9 cellular contexts compared by ENCODE assay signal in genomic region chr16:31714899-31715504, GRCh38.
DNase-seq lines count a peak whose midpoint lies in the region; ATAC-seq and TF ChIP-seq lines count a peak whose summit lies in the region.
"Had no signal": no experiment of that assay in that cellular context is flagged by ENCODE, and none has a peak within 500 bp of the region (broad histone marks: within the 10 kb centered on the region; RNA-seq: fewer than 3 reads in every experiment).

No MANE protein-coding gene starts in this region.

- 0 out of 2 replicates have a peak, but pooled peaks cover 8% of the 10 kb centered on the region for H4K20me1 ChIP-seq in OCI-LY7 (ENCODE audit: insufficient read depth, low read length)

- no peaks in the 10 kb centered on the region for H3K9me3 Mint-ChIP-seq in activated T-cell treated with anti-CD3 and anti-CD28 coated beads, Interleukin-2, amount 50 U/mL, for 4 hours
- no peaks in the 10 kb centered on the region for H3K9me3 Mint-ChIP-seq in stimulated activated memory B cell treated with anti-CD40 and anti-IgM and Interleukin-4, amounts not matched to agents 10 μg/mL and 1 μg/mL and 100 μg/mL, for 72 hours

- H3K36me3 Mint-ChIP-seq in activated T-cell treated with anti-CD3 and anti-CD28 coated beads, Interleukin-2, amount 50 U/mL, for 4 hours (ENCODE audit: insufficient read depth): peaks cover 34% of the 10 kb centered on the region
- H3K36me3 Mint-ChIP-seq in stimulated activated memory B cell treated with anti-CD40 and anti-IgM and Interleukin-4, amounts not matched to agents 10 μg/mL and 1 μg/mL and 100 μg/mL, for 72 hours: peaks cover 46% of the 10 kb centered on the region

- POLR2A ChIA-PET in OCI-LY7 (lab: Charles Lee): interaction anchor here (0.6 kb wide), 1 partner anchor 19 kb away, joined by 3 read pairs; no protein-coding TSS in a partner anchor

- peaks cover 46% of the 10 kb centered on the region for H3K4me1 Mint-ChIP-seq in activated T-cell treated with anti-CD3 and anti-CD28 coated beads, Interleukin-2, amount 50 U/mL, for 4 hours (ENCODE audit: low read depth)
- H3K4me1 Mint-ChIP-seq in stimulated activated memory B cell treated with anti-CD40 and anti-IgM and Interleukin-4, amounts not matched to agents 10 μg/mL and 1 μg/mL and 100 μg/mL, for 72 hours: peaks cover 39% of the 10 kb centered on the region

- peaks cover 45% of the 10 kb centered on the region for H3K36me3 ChIP-seq in OCI-LY7 (ENCODE audit: insufficient read depth, low read length)

- no peak for DNase-seq in activated T-cell treated with anti-CD3 and anti-CD28 coated beads, Interleukin-2, amount 50 U/mL, for 4 hours
- no peak for DNase-seq in activated T-cell treated with anti-CD3 and anti-CD28 coated beads, Interleukin-2, amount 50 U/mL, for 1 hour
- peak; percentile 18 for DNase-seq in OCI-LY7 (ENCODE audit: low spot score)
- DNase-seq in epithelial cell of esophagus (ENCODE audit: low read depth): peak; percentile 16
- no peak for DNase-seq in NCI-H1436 treated with DMSO at 0.1 percent for 48 hours (lab: John Stamatoyannopoulos, UW)
- DNase-seq in AML-193 (lab: John Stamatoyannopoulos, UW): no peak
- DNase-seq in NCI-H524 treated with DMSO at 0.1 percent for 48 hours (lab: John Stamatoyannopoulos, UW): no peak
- DNase-seq: T1000 had no signal

- TF ChIP-seq CTCF in OCI-LY7 (conservative IDR thresholded peaks at IDR 0.05; ENCODE audit: low read length): no peak
- TF ChIP-seq CTCF in epithelial cell of esophagus (IDR thresholded peaks at IDR 0.05; ENCODE audit: insufficient read depth, low read depth, low read length, missing control alignments): no peak

- H3K4me1 ChIP-seq in OCI-LY7 (ENCODE audit: insufficient read depth, low read length, poor library complexity, severe bottlenecking): peaks cover 24% of the 10 kb centered on the region

- no peaks in the 10 kb centered on the region for H3K9me3 ChIP-seq in OCI-LY7 (ENCODE audit: low read length)

- no TSS peak for BruUV-seq in OCI-LY7 (replicated peaks; lab: Mats Ljungman, UMichigan)

- peak overlapping the region; percentile 92 for H3K4me3 ChIP-seq in OCI-LY7 (ENCODE audit: low read depth, low read length, poor library complexity, severe bottlenecking)
- H3K4me3 ChIP-seq in epithelial cell of esophagus (ENCODE audit: low read length): no peak overlapping the region

- peak overlapping the region; percentile 27 for H3K27ac ChIP-seq in OCI-LY7 (ENCODE audit: low read depth, low read length, poor library complexity, severe bottlenecking)

- H3K9me2 ChIP-seq in OCI-LY7 (ENCODE audit: insufficient read depth, low read length): no peaks in the 10 kb centered on the region

- H3K4me3 Mint-ChIP-seq in activated T-cell treated with anti-CD3 and anti-CD28 coated beads, Interleukin-2, amount 50 U/mL, for 4 hours: peak overlapping the region; percentile 100
- H3K4me3 Mint-ChIP-seq in stimulated activated memory B cell treated with anti-CD40 and anti-IgM and Interleukin-4, amounts not matched to agents 10 μg/mL and 1 μg/mL and 100 μg/mL, for 72 hours: peak overlapping the region; percentile 100

- peak overlapping the region; percentile 100 for H3K27ac Mint-ChIP-seq in stimulated activated memory B cell treated with anti-CD40 and anti-IgM and Interleukin-4, amounts not matched to agents 10 μg/mL and 1 μg/mL and 100 μg/mL, for 72 hours

- ATAC-seq in activated T-cell treated with anti-CD3 and anti-CD28 coated beads, Interleukin-2, amount 50 U/mL, for 4 hours: peak; percentile 28 to 33
- no peak for ATAC-seq in stimulated activated memory B cell treated with anti-CD40 and anti-IgM and Interleukin-4, amounts not matched to agents 10 μg/mL and 1 μg/mL and 100 μg/mL, for 72 hours

- no peaks in the 10 kb centered on the region for H3K27me3 Mint-ChIP-seq in activated T-cell treated with anti-CD3 and anti-CD28 coated beads, Interleukin-2, amount 50 U/mL, for 4 hours (ENCODE audit: low read depth)
- no peaks in the 10 kb centered on the region for H3K27me3 Mint-ChIP-seq in stimulated activated memory B cell treated with anti-CD40 and anti-IgM and Interleukin-4, amounts not matched to agents 10 μg/mL and 1 μg/mL and 100 μg/mL, for 72 hours

- intact Hi-C loops in OCI-LY7 (cut with micrococcal nuclease; ENCODE audit: unreplicated experiment): no loop called here

- H2AFZ ChIP-seq in OCI-LY7 (ENCODE audit: low read length): no peak overlapping the region

- H3K79me2 ChIP-seq in OCI-LY7 (ENCODE audit: insufficient read depth, low read depth, low read length): peaks cover 19% of the 10 kb centered on the region; the same call in 1 of the 2 replicates

- H3K4me2 ChIP-seq in OCI-LY7 (ENCODE audit: low read length): peak overlapping the region; percentile 82

- CTCF ChIA-PET in OCI-LY7 (lab: Charles Lee; ENCODE audit: unreplicated experiment): interaction anchor here (0.5 kb wide), 1 partner anchor 122 kb away, joined by 3 read pairs; no protein-coding TSS in a partner anchor

Comparison
In these comparisons a context has a peak if more than half of its experiments do, and no peak if none do; other contexts are left out.
1. DNase-seq: peak in OCI-LY7 (single experiment) and epithelial cell of esophagus (single experiment); none in activated T-cell treated with anti-CD3 and anti-CD28 coated beads, Interleukin-2, amount 50 U/mL, for 4 hours (single experiment), activated T-cell treated with anti-CD3 and anti-CD28 coated beads, Interleukin-2, amount 50 U/mL, for 1 hour (single experiment), NCI-H1436 treated with DMSO at 0.1 percent for 48 hours (single experiment), AML-193 (0 of 2) and NCI-H524 treated with DMSO at 0.1 percent for 48 hours (single experiment).